ENCODE assay signal across 8 cellular contexts in the genomic region with DNA sequence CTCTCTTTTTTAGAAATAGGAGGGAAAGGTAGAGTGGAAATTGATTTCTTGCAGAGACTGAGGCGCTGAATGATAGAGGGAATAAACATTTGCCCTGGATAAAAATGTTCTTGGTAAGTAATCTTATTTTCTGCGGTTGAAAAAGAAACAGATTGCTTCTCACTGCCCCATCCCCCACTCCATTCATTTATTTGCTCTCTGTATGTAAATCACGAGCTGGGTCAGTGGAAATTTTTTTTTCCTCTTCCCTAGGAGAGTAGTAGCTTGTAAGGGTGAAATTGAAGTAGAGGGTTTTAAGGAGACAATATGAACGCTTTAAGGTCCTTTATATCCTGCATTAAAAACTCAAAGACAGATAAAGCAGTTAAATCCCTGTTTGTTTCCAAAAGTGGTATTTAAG. TPM values are rescaled to one million over a fixed set of nuclear protein-coding genes. Genes with fewer than 3 reads are reported as not detected.
DNase-seq lines count a peak whose midpoint lies in the region; ATAC-seq and TF ChIP-seq lines count a peak whose summit lies in the region.

No MANE protein-coding gene starts in this region.

- intact Hi-C loops in dorsolateral prefrontal cortex (cut with DNase I): no loop called here
- intact Hi-C loops in uterus (cut with DNase I; ENCODE audit: low total_unique reads): no loop called here

- H3K9me3 ChIP-seq in uterus: no peaks in the 10 kb centered on the region

- no peaks in the 10 kb centered on the region for H3K9me3 Mint-ChIP-seq in neural crest cell

- peak overlapping the region; percentile 37 to 77 (median 61) for H3K4me3 ChIP-seq in dorsolateral prefrontal cortex
- peak overlapping the region in 1 of 2 donors; percentile 11 for H3K4me3 ChIP-seq in uterus

- peak overlapping the region; percentile 10 for H3K27ac Mint-ChIP-seq in neural crest cell (ENCODE audit: unreplicated experiment)

- DNase-seq in NCI-H2227 (lab: John Stamatoyannopoulos, UW; ENCODE audit: unreplicated experiment): peak; percentile 66
- peak in 1 of 10 donors; percentile 29 for DNase-seq in dorsolateral prefrontal cortex
- no peak for DNase-seq in neural crest cell (ENCODE audit: low read depth, low spot score)
- no peak for DNase-seq in uterus

- H3K27me3 ChIP-seq in dorsolateral prefrontal cortex: peaks cover 0 to 44% (median 5%) of the 10 kb centered on the region in 45 donors
- H3K27me3 ChIP-seq in uterus: peaks cover 0 to 23% of the 10 kb centered on the region in 2 donors

- H3K36me3 ChIP-seq in uterus: no peaks in the 10 kb centered on the region

- TF ChIP-seq POLR2A in uterus (IDR thresholded peaks at IDR 0.05): no peak

- H3K27ac ChIP-seq in C4-2B (peak overlapping the region; percentile 66; the same call in 1 of the 2 replicates), dorsolateral prefrontal cortex (peak overlapping the region in 52 of 59 donors; percentile 22 to 95 (median 84)), uterus (no peak overlapping the region)

- no peaks in the 10 kb centered on the region for H3K36me3 Mint-ChIP-seq in neural crest cell (ENCODE audit: low read depth)

- ATAC-seq in HG03139 (IDR thresholded peaks at IDR 0.05; ENCODE audit: unreplicated experiment) (no peak), HG02884 (IDR thresholded peaks at IDR 0.05; ENCODE audit: unreplicated experiment) (no peak), HG03378 (IDR thresholded peaks at IDR 0.05; ENCODE audit: unreplicated experiment) (no peak)

- H3K4me1 Mint-ChIP-seq in neural crest cell: peaks cover 48% of the 10 kb centered on the region

- H3K27me3 Mint-ChIP-seq in neural crest cell (ENCODE audit: low read depth): peaks cover 64% of the 10 kb centered on the region

- no peak for TF ChIP-seq CTCF in C4-2B (conservative IDR thresholded peaks at IDR 0.05)
- TF ChIP-seq CTCF in dorsolateral prefrontal cortex (IDR thresholded peaks at IDR 0.05 in 54 of 56, conservative IDR thresholded peaks at IDR 0.05 in 2 of 56; ENCODE audit: low read depth in 1 of 56, partially characterized antibody in 56 of 56): no peak
- TF ChIP-seq CTCF in neural crest cell (conservative IDR thresholded peaks at IDR 0.05): no peak
- no peak for TF ChIP-seq CTCF in uterus (IDR thresholded peaks at IDR 0.05)

- H3K4me3 Mint-ChIP-seq in neural crest cell: peak overlapping the region; percentile 97

- no peaks in the 10 kb centered on the region for H3K4me1 ChIP-seq in uterus

RNA-seq across cellular contexts. Expression of gene BRINP3, which starts 1.4 kb away (rescaled TPM):
- 10 to 100 TPM; 17.6 to 54.6 (median 36.1) TPM for total RNA-seq in dorsolateral prefrontal cortex
- total RNA-seq in neural crest cell: 0.45 and 0.77 TPM in 2 replicates
- total RNA-seq in uterus: 10 to 100 TPM in 1 of 4 donors, under 1 TPM in 2, not detected in 1; under 0.01 to 39.7 (median 0.76) TPM

Comparison
In these comparisons a context has a peak if more than half of its experiments do, and no peak if none do; other contexts are left out.
1. H3K27ac ChIP-seq: peak in C4-2B (single experiment) and dorsolateral prefrontal cortex (52 of 59); none in uterus (0 of 2).